Comparison of ENCODE assay signal across 11 cellular contexts in genomic region chrX:40201486-40201885, GRCh38.
DNase-seq lines count a peak whose midpoint lies in the region; ATAC-seq and TF ChIP-seq lines count a peak whose summit lies in the region.
"Had no signal": no experiment of that assay in that cellular context is flagged by ENCODE, and none has a peak within 500 bp of the region (broad histone marks: within the 10 kb centered on the region; RNA-seq: fewer than 3 reads in every experiment).

No MANE protein-coding gene starts in this region.

- H3K4me1 Mint-ChIP-seq in activated T-helper 2 cell treated with anti-CD3 and anti-CD28 coated beads, Interferon-gamma antibody, Interleukin-2, Interleukin-4, amounts not matched to agents 10 μg/mL and 5 μg/mL and 100 μg/mL, durations not matched to agents 14 hours and 24 hours and 36 hours (ENCODE audit: low read depth): peaks cover 15% of the 10 kb centered on the region

- no peaks in the 10 kb centered on the region for H3K9me3 ChIP-seq in colonic mucosa
- H3K9me3 ChIP-seq: lower lobe of right lung had no signal

- H3K9ac ChIP-seq in colonic mucosa (ENCODE audit: low read depth in 2 of 2, low read length in 2 of 2): no peak overlapping the region

- no peak overlapping the region for H3K4me3 Mint-ChIP-seq in activated T-helper 2 cell treated with anti-CD3 and anti-CD28 coated beads, Interferon-gamma antibody, Interleukin-2, Interleukin-4, amounts not matched to agents 10 μg/mL and 5 μg/mL and 100 μg/mL, durations not matched to agents 14 hours and 24 hours and 36 hours (ENCODE audit: low read depth)
- H3K4me3 Mint-ChIP-seq: endodermal cell had no signal

- H3K36me3 Mint-ChIP-seq in activated T-helper 2 cell treated with anti-CD3 and anti-CD28 coated beads, Interferon-gamma antibody, Interleukin-2, Interleukin-4, amounts not matched to agents 10 μg/mL and 5 μg/mL and 100 μg/mL, durations not matched to agents 14 hours and 24 hours and 36 hours (ENCODE audit: low read depth): no peaks in the 10 kb centered on the region

- H3K27ac ChIP-seq in colonic mucosa: no peak overlapping the region
- H3K27ac ChIP-seq: lower lobe of right lung had no signal

- DNase-seq in GM12865 (ENCODE audit: low read depth): peak; percentile 86
- DNase-seq in GM19240 (ENCODE audit: insufficient read length, low spot score): peak; percentile 23
- DNase-seq in activated T-helper 2 cell treated with anti-CD3 and anti-CD28 coated beads, Interferon-gamma antibody, Interleukin-2, Interleukin-4, amounts not matched to agents 10 μg/mL and 5 μg/mL and 100 μg/mL, durations not matched to agents 14 hours and 24 hours and 36 hours (ENCODE audit: low spot score): peak; percentile 56
- no peak for DNase-seq in sciatic nerve (ENCODE audit: low spot score)
- no peak for DNase-seq in effector CD8-positive, alpha-beta T cell (lab: John Stamatoyannopoulos, UW)
- no peak for DNase-seq in colonic mucosa
- no peak for DNase-seq in AML-193 (lab: John Stamatoyannopoulos, UW)
- DNase-seq: activated CD4-positive, CD25-positive, alpha-beta regulatory T cell; endodermal cell; lower lobe of right lung had no signal

- no peaks in the 10 kb centered on the region for H3K27me3 ChIP-seq in colonic mucosa

- H3K4me3 ChIP-seq in GM12865 (ENCODE audit: low read depth, low read length) (no peak overlapping the region), colonic mucosa (no peak overlapping the region)
- H3K4me3 ChIP-seq: lower lobe of right lung had no signal

- ATAC-seq in HG03097 (IDR thresholded peaks at IDR 0.05; ENCODE audit: low FRiP score, unreplicated experiment) (peak; percentile 84), sciatic nerve (no peak)

- no peaks in the 10 kb centered on the region for H3K27me3 Mint-ChIP-seq in activated T-helper 2 cell treated with anti-CD3 and anti-CD28 coated beads, Interferon-gamma antibody, Interleukin-2, Interleukin-4, amounts not matched to agents 10 μg/mL and 5 μg/mL and 100 μg/mL, durations not matched to agents 14 hours and 24 hours and 36 hours (ENCODE audit: low read depth)

- no peaks in the 10 kb centered on the region for H3K4me1 ChIP-seq in colonic mucosa
- H3K4me1 ChIP-seq: lower lobe of right lung had no signal

- no peaks in the 10 kb centered on the region for H3K36me3 ChIP-seq in colonic mucosa
- H3K36me3 ChIP-seq: lower lobe of right lung had no signal

- TF ChIP-seq CTCF in GM12865 (IDR thresholded peaks at IDR 0.05; ENCODE audit: insufficient read depth, low read depth, low read length, missing control alignments) (no peak), colonic mucosa (IDR thresholded peaks at IDR 0.05) (no peak)

- H3K9me3 Mint-ChIP-seq in activated T-helper 2 cell treated with anti-CD3 and anti-CD28 coated beads, Interferon-gamma antibody, Interleukin-2, Interleukin-4, amounts not matched to agents 10 μg/mL and 5 μg/mL and 100 μg/mL, durations not matched to agents 14 hours and 24 hours and 36 hours: no peaks in the 10 kb centered on the region

- H3K27ac Mint-ChIP-seq in activated T-helper 2 cell treated with anti-CD3 and anti-CD28 coated beads, Interferon-gamma antibody, Interleukin-2, Interleukin-4, amounts not matched to agents 10 μg/mL and 5 μg/mL and 100 μg/mL, durations not matched to agents 14 hours and 24 hours and 36 hours: peak overlapping the region; percentile 79
- H3K27ac Mint-ChIP-seq: endodermal cell had no signal

- intact Hi-C loops in activated T-helper 2 cell treated with anti-CD3 and anti-CD28 coated beads, Interferon-gamma antibody, Interleukin-2, Interleukin-4, amounts not matched to agents 10 μg/mL and 5 μg/mL and 100 μg/mL, durations not matched to agents 14 hours and 24 hours and 36 hours (cut with micrococcal nuclease): no loop called here
- intact Hi-C loops in sciatic nerve (cut with DNase I): no loop called here
- intact Hi-C loops in colonic mucosa (cut with DNase I): no loop called here

Comparison
In these comparisons a context has a peak if more than half of its experiments do, and no peak if none do; other contexts are left out.
1. DNase-seq: peak in GM12865 (single experiment), GM19240 (single experiment) and activated T-helper 2 cell treated with anti-CD3 and anti-CD28 coated beads, Interferon-gamma antibody, Interleukin-2, Interleukin-4, amounts not matched to agents 10 μg/mL and 5 μg/mL and 100 μg/mL, durations not matched to agents 14 hours and 24 hours and 36 hours (single experiment); none in sciatic nerve (single experiment), effector CD8-positive, alpha-beta T cell (single experiment), colonic mucosa (single experiment) and AML-193 (0 of 2).